ENCODE assay signal across 20 cellular contexts in genomic region chr1:21060523-21060922, GRCh38.
A peak's percentile ranks its signal among the peaks of the same experiment; 100 is the strongest.
DNase-seq lines count a peak whose midpoint lies in the region; ATAC-seq, FAIRE-seq and TF ChIP-seq lines count a peak whose summit lies in the region.
"Had no signal": no experiment of that assay in that cellular context is flagged by ENCODE, and none has a peak within 500 bp of the region (broad histone marks: within the 10 kb centered on the region; RNA-seq: fewer than 3 reads in every experiment).

No MANE protein-coding gene starts in this region.

- no peak overlapping the region for H3K9ac ChIP-seq in K562 (ENCODE audit: insufficient read depth in 1 of 2, low read depth in 2 of 2, low read length in 2 of 2)
- H3K9ac ChIP-seq: BLaER1, GM23248 had no signal

- in situ Hi-C loops in K562 (cut with MboI): no loop called here

- CTCF ChIA-PET in HEK293T (lab: Yijun Ruan, JAX): interaction anchor here (1.0 kb wide), 1 partner anchor 12 kb away, joined by 3 read pairs; no protein-coding TSS in a partner anchor
- CTCF ChIA-PET in K562 (lab: Yijun Ruan, JAX; ENCODE audit: low intra/inter-chr PET ratio): no interaction called here

- no peak overlapping the region for H3K27ac ChIP-seq in K562 (ENCODE audit: extremely low read depth, low read depth, low read length)
- H3K27ac ChIP-seq: 22Rv1, A549, BLaER1, GM23248 had no signal

- H3K27me3 ChIP-seq in K562 (ENCODE audit: control insufficient read depth in 2 of 2, insufficient read depth in 2 of 2, low read length in 2 of 2): no peaks in the 10 kb centered on the region
- H3K27me3 ChIP-seq: BLaER1 had no signal

- H3K4me3 ChIP-seq in K562: no peak overlapping the region
- H3K4me3 ChIP-seq: A549, BLaER1, GM23248 had no signal

- POLR2A ChIA-PET in HEK293T (lab: Yijun Ruan, JAX) (no interaction called here), K562 (lab: Yijun Ruan, JAX) (interaction anchor here (0.6 to 1.2 kb wide), 2 partner anchors 11 to 341 kb away, joined by 3 read pairs; no protein-coding TSS in a partner anchor)

- no peak for TF ChIP-seq CTCF in K562 (IDR thresholded peaks at IDR 0.05 in 2 of 3, conservative IDR thresholded peaks at IDR 0.05 in 1 of 3; ENCODE audit: insufficient read depth in 2 of 3, low read depth in 1 of 3, low read length in 3 of 3)

- H3K9me1 ChIP-seq in K562 (ENCODE audit: control insufficient read depth, insufficient read depth, low read length): no peaks in the 10 kb centered on the region

- intact Hi-C loops in K562 (cut with micrococcal nuclease): no loop called here

- no TSS peak for BruUV-seq in K562 (replicated peaks; lab: Mats Ljungman, UMichigan)

- peaks cover 7% of the 10 kb centered on the region in 2 experiments for H3K4me1 ChIP-seq in K562 (replicated peaks in 1 of 2; ENCODE audit: control insufficient read depth in 2 of 2, insufficient read depth in 2 of 2, low read length in 2 of 2)
- H3K4me1 ChIP-seq: BLaER1 had no signal

- no peak overlapping the region for H2AFZ ChIP-seq in K562 (ENCODE audit: low read depth, low read length)
- H2AFZ ChIP-seq: GM23248 had no signal

- no peak overlapping the region for H3K4me2 ChIP-seq in K562 (ENCODE audit: insufficient read depth, low read length)
- H3K4me2 ChIP-seq: A549, BLaER1 had no signal

- H3K9me3 ChIP-seq in K562 (replicated peaks; ENCODE audit: control insufficient read depth, insufficient read depth, low read depth, low read length): no peaks in the 10 kb centered on the region
- H3K9me3 ChIP-seq: A549, BLaER1 had no signal

- no peaks in the 10 kb centered on the region for H4K20me1 ChIP-seq in K562 (replicated peaks; ENCODE audit: control insufficient read depth, insufficient read depth, low read length)

- peak; percentile 52 for DNase-seq in DMS53 (lab: John Stamatoyannopoulos, UW)
- DNase-seq in DMS53 treated with DMSO at 0.1 percent for 48 hours (lab: John Stamatoyannopoulos, UW; ENCODE audit: unreplicated experiment): no peak
- peak; percentile 3 for DNase-seq in NCI-H748 (lab: John Stamatoyannopoulos, UW; ENCODE audit: unreplicated experiment)
- no peak for DNase-seq in NCI-H748 treated with DMSO at 0.1 percent for 48 hours (lab: John Stamatoyannopoulos, UW)
- no peak for DNase-seq in HEK293T (ENCODE audit: extremely low spot score)
- no peak for DNase-seq in K562 (ENCODE audit: extremely low read depth in 1 of 4, low spot score in 3 of 4)
- no peak for DNase-seq in activated naive CD4-positive, alpha-beta T cell treated with anti-CD3 and anti-CD28 coated beads, Interleukin-2, amount 50 U/mL, for 72 hours (ENCODE audit: low spot score in 2 of 2)
- DNase-seq in GOT3 (lab: John Stamatoyannopoulos, UW): no peak
- DNase-seq: Calu3; CD4-positive, alpha-beta memory T cell; GM23248; HCEC 1CT had no signal

- no peaks in the 10 kb centered on the region for H3K36me3 Mint-ChIP-seq in activated naive CD4-positive, alpha-beta T cell treated with anti-CD3 and anti-CD28 coated beads, Interleukin-2, amount 50 U/mL, for 72 hours

- WGBS in K562 (ENCODE audit: insufficient coverage, low coverage, missing lambda C conversion rate): 65% methylated on average over 5 of the region's 5 CpGs

- no peak overlapping the region for H3K27ac Mint-ChIP-seq in activated naive CD4-positive, alpha-beta T cell treated with anti-CD3 and anti-CD28 coated beads, Interleukin-2, amount 50 U/mL, for 72 hours
- H3K27ac Mint-ChIP-seq: CD14-positive monocyte had no signal

- ATAC-seq in K562: peak; percentile 38; the same call in 1 of the 3 replicates
- no peak for ATAC-seq in activated naive CD4-positive, alpha-beta T cell treated with anti-CD3 and anti-CD28 coated beads, Interleukin-2, amount 50 U/mL, for 72 hours
- ATAC-seq: A549, HepG2 had no signal

- no peak for FAIRE-seq in K562 (lab: Jason Lieb, UNC)
- FAIRE-seq: A549, G401.6, GM18507, H54, HepG2 had no signal

- no peaks in the 10 kb centered on the region for H3K9me3 Mint-ChIP-seq in activated naive CD4-positive, alpha-beta T cell treated with anti-CD3 and anti-CD28 coated beads, Interleukin-2, amount 50 U/mL, for 72 hours
- H3K9me3 Mint-ChIP-seq: CD14-positive monocyte; CD4-positive, alpha-beta memory T cell had no signal

- no peak for TF ChIP-seq RAD21 in K562 (CRISPR knock-in tag; conservative IDR thresholded peaks at IDR 0.05 in 1 of 2, IDR thresholded peaks at IDR 0.05 in 1 of 2)

- H3K36me3 ChIP-seq in K562 (ENCODE audit: control insufficient read depth, insufficient read depth, low read length): no peaks in the 10 kb centered on the region

- H3K79me2 ChIP-seq in K562 (ENCODE audit: control insufficient read depth, insufficient read depth, low read length): no peaks in the 10 kb centered on the region

- TF ChIP-seq POLR2A in K562 (conservative IDR thresholded peaks at IDR 0.05): no peak

- TF ChIP-seq EP300 in K562 (IDR thresholded peaks at IDR 0.05; ENCODE audit: low read length): no peak

TF ChIP-seq in HEK293T, 16 proteins besides CTCF, POLR2A, EP300 and RAD21:
- peak; percentile 40; the same call in 1 of the 2 replicates for TF ChIP-seq ZNF384 (IDR thresholded peaks at IDR 0.05)
- TF ChIP-seq SP1 (IDR thresholded peaks at IDR 0.05): no peak

TF ChIP-seq in K562, 482 proteins besides CTCF, POLR2A, EP300 and RAD21:
- TF ChIP-seq POLR2AphosphoS5 (IDR thresholded peaks at IDR 0.05; ENCODE audit: control insufficient read depth, insufficient read depth, low read depth, low read length) (no peak), ZNF444 (CRISPR knock-in tag; IDR thresholded peaks at IDR 0.05) (no peak), ETS2 (tag; IDR thresholded peaks at IDR 0.05; ENCODE audit: borderline replicate concordance, poor library complexity, severe bottlenecking) (no peak), ZNF277 (CRISPR knock-in tag; IDR thresholded peaks at IDR 0.05; ENCODE audit: borderline replicate concordance) (no peak), ZNF212 (CRISPR knock-in tag; IDR thresholded peaks at IDR 0.05) (no peak), ZNF431 (CRISPR knock-in tag; IDR thresholded peaks at IDR 0.05) (no peak), FOS (IDR thresholded peaks at IDR 0.05; ENCODE audit: extremely low read depth, insufficient read length) (no peak), PYGO2 (tag; IDR thresholded peaks at IDR 0.05) (no peak), TEAD4 (IDR thresholded peaks at IDR 0.05; ENCODE audit: low read length) (no peak), TEAD4 (CRISPR knock-in tag; IDR thresholded peaks at IDR 0.05; ENCODE audit: borderline replicate concordance) (no peak), GTF3C2 (IDR thresholded peaks at IDR 0.05; ENCODE audit: borderline replicate concordance, extremely low read depth, insufficient read length) (no peak), XRCC5 (IDR thresholded peaks at IDR 0.05; ENCODE audit: low read depth, low read length) (no peak), ZNF224 (CRISPR knock-in tag; IDR thresholded peaks at IDR 0.05) (no peak), KDM4B (IDR thresholded peaks at IDR 0.05; ENCODE audit: borderline replicate concordance in 2 of 2, low read depth in 1 of 2) (no peak), POLR3A (IDR thresholded peaks at IDR 0.05; ENCODE audit: borderline replicate concordance, extremely low read depth, insufficient read depth, insufficient read length) (no peak), DLX4 (CRISPR knock-in tag; IDR thresholded peaks at IDR 0.05) (no peak)

Comparison
In these comparisons a context has a peak if more than half of its experiments do, and no peak if none do; other contexts are left out.
1. DNase-seq: peak in DMS53 (single experiment) and NCI-H748 (single experiment); none in DMS53 treated with DMSO at 0.1 percent for 48 hours (single experiment), NCI-H748 treated with DMSO at 0.1 percent for 48 hours (single experiment), HEK293T (single experiment), K562 (0 of 4), activated naive CD4-positive, alpha-beta T cell treated with anti-CD3 and anti-CD28 coated beads, Interleukin-2, amount 50 U/mL, for 72 hours (0 of 2) and GOT3 (single experiment).